34 cellular contexts compared by ENCODE assay signal in the genomic region with DNA sequence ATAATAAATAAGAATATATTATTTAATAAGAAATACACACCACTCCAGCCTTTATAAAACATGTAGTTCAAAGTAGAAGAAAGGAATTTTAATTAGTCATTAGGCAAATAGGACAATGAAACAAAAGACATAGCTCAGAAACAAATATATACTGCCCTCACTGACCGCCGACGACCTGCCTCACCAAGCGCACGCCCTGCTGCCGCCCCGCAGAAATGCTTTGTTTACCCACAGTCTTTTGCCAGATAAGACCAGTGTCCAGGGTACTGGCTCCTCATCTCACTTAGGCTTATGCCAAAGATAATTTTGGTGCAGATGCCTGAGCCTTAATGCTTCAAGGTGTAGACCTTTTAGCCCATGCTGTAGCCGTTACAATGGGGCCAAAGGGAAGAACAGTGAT.
"Had no signal": no experiment of that assay in that cellular context is flagged by ENCODE, and none has a peak within 500 bp of the region (broad histone marks: within the 10 kb centered on the region; RNA-seq: fewer than 3 reads in every experiment).

No MANE protein-coding gene starts in this region.

- ATAC-seq: activated naive CD4-positive, alpha-beta T cell treated with anti-CD3 and anti-CD28 coated beads, Interleukin-2, amount 50 U/mL, for 72 hours; activated naive CD8-positive, alpha-beta T cell treated with anti-CD3 and anti-CD28 coated beads, Interleukin-2, amount 50 U/mL, for 24 hours; activated T-cell treated with anti-CD3 and anti-CD28 coated beads, Interleukin-2, amount 50 U/mL, for 4 hours; activated T-cell treated with anti-CD3 and anti-CD28 coated beads, Interleukin-2, amount 50 U/mL, for 72 hours; activated T-helper 17 cell treated with anti-CD3 and anti-CD28 coated beads, Interleukin-2, amount 50 U/mL, for 72 hours; body of pancreas had no signal

- H3K4me3 ChIP-seq: adrenal gland, ascending aorta, body of pancreas, breast epithelium, cardiac muscle cell had no signal

- FAIRE-seq: astrocyte, bronchial epithelial cell had no signal

- DNase-seq: activated effector memory CD4-positive, alpha-beta T cell treated with anti-CD3 and anti-CD28 coated beads, Interleukin-2, amount 50 U/mL, for 16 hours; activated effector memory CD4-positive, alpha-beta T cell treated with Interleukin-2 at 50 U/mL for 16 hours; activated gamma-delta T cell; activated gamma-delta T cell treated with Interleukin-2 at 50 U/mL for 16 hours; activated naive CD4-positive, alpha-beta T cell; activated naive CD4-positive, alpha-beta T cell treated with anti-CD3 and anti-CD28 coated beads for 36 hours; activated naive CD4-positive, alpha-beta T cell treated with anti-CD3 and anti-CD28 coated beads, Interleukin-2, amount 10 ng/mL, durations not matched to agents 7 days and 5 days; activated naive CD4-positive, alpha-beta T cell treated with anti-CD3 and anti-CD28 coated beads, Interleukin-2, amount 50 U/mL, for 16 hours; activated naive CD4-positive, alpha-beta T cell treated with Interleukin-2 at 50 U/mL for 16 hours; activated naive CD8-positive, alpha-beta T cell treated with anti-CD3 and anti-CD28 coated beads for 36 hours; activated naive CD8-positive, alpha-beta T cell treated with anti-CD3 and anti-CD28 coated beads, Interleukin-2, amount 10 ng/mL, durations not matched to agents 7 days and 5 days; activated naive CD8-positive, alpha-beta T cell treated with anti-CD3 and anti-CD28 coated beads, Interleukin-2, amount 50 U/mL, for 24 hours; activated T-cell treated with anti-CD3 and anti-CD28 coated beads, Interleukin-2, amount 50 U/mL, for 1 hour; activated T-cell treated with anti-CD3 and anti-CD28 coated beads, Interleukin-2, amount 50 U/mL, for 24 hours; activated T-cell treated with anti-CD3 and anti-CD28 coated beads, Interleukin-2, amount 50 U/mL, for 4 hours; activated T-cell treated with anti-CD3 and anti-CD28 coated beads, Interleukin-2, amount 50 U/mL, for 48 hours; activated T-cell treated with anti-CD3 and anti-CD28 coated beads, Interleukin-2, amount 50 U/mL, for 72 hours; adrenal gland; amniotic stem cell; amygdala; anterior cingulate cortex; aorta; body of pancreas; brain microvascular endothelial cell; caudate nucleus; central memory CD4-positive, alpha-beta T cell; cerebellar nuclear complex had no signal

- H3K27me3 ChIP-seq: adrenal gland, ascending aorta, body of pancreas, brain microvascular endothelial cell, breast epithelium, cardiac muscle cell had no signal

- H3K9me3 ChIP-seq: body of pancreas had no signal

- H3K4me1 ChIP-seq: adrenal gland, ascending aorta, body of pancreas, breast epithelium had no signal

- H3K27ac ChIP-seq: adrenal gland, ascending aorta, body of pancreas, brain microvascular endothelial cell, breast epithelium, cardiac muscle cell had no signal

- H3K36me3 ChIP-seq: adrenal gland, ascending aorta, brain microvascular endothelial cell, breast epithelium, cardiac muscle cell had no signal
